ENCODE assay signal across 13 cellular contexts in the genomic region with DNA sequence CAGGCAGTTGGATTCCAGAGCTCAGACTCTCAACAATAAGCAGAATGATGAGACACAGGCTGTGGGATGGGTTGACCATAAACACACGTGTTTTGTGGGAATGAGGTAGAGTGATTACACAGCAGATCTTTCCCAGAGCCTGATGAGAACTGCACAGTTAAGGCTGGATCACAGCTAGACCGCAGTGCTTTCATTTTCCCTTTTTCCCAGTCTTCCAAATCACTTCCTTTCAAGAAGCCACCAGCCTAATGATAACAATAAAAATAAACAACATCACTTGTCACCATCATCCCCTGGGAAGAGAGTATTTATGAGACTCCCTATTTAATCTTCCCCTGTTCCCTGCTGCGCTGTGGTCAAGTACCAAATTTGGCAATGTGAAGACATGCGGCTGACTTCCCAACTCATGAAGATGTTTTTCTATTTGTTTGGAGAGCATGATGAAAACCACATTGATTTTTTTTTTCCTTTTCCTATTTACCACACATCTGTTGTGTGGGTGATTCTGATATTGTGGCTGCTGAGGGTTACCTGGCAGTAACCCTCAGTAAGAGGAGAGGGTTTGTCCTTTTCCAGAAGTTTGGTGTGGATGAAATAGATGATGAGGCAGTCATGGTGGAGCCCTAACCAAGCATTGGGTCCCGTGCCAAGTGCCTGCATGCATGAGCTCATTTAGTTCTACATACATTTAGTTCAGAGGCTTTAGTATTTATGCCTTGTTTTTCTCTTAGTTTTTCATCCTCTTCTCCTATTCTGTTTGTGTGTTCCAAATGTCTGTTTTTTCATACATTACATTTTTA.
DNase-seq lines count a peak whose midpoint lies in the region; ATAC-seq and TF ChIP-seq lines count a peak whose summit lies in the region.
"Had no signal": no experiment of that assay in that cellular context is flagged by ENCODE, and none has a peak within 500 bp of the region (broad histone marks: within the 10 kb centered on the region; RNA-seq: fewer than 3 reads in every experiment).

No MANE protein-coding gene starts in this region.

- peaks cover 6% of the 10 kb centered on the region for H3K27me3 Mint-ChIP-seq in T-helper 2 cell treated with Interferon-gamma antibody and Interleukin-4, amounts not matched to agents 5 μg/mL and 100 μg/mL, for 36 hours (ENCODE audit: low read depth)
- H3K27me3 Mint-ChIP-seq in naive thymus-derived CD8-positive, alpha-beta T cell: peaks cover 0 to 1% (median 0%) of the 10 kb centered on the region in 5 donors
- H3K27me3 Mint-ChIP-seq: natural killer cell treated with Interleukin-12 subunit alpha and Interleukin-12 subunit beta and Interleukin-15 and Interleukin-18, amount 100 ng/mL, for 72 hours had no signal

- no peaks in the 10 kb centered on the region for H3K9me3 Mint-ChIP-seq in T-helper 2 cell treated with Interferon-gamma antibody and Interleukin-4, amounts not matched to agents 5 μg/mL and 100 μg/mL, for 36 hours
- H3K9me3 Mint-ChIP-seq in naive thymus-derived CD8-positive, alpha-beta T cell: peaks cover 0 to 1% (median 0%) of the 10 kb centered on the region in 9 donors
- H3K9me3 Mint-ChIP-seq: natural killer cell treated with Interleukin-12 subunit alpha and Interleukin-12 subunit beta and Interleukin-15 and Interleukin-18, amount 100 ng/mL, for 72 hours had no signal

- TF ChIP-seq CTCF in HFF-Myc (IDR thresholded peaks at IDR 0.05; ENCODE audit: low read depth, low read length, missing control alignments) (no peak), choroid plexus epithelial cell (conservative IDR thresholded peaks at IDR 0.05; ENCODE audit: low read depth, low read length) (no peak)

- H3K27ac Mint-ChIP-seq in T-helper 2 cell treated with Interferon-gamma antibody and Interleukin-4, amounts not matched to agents 5 μg/mL and 100 μg/mL, for 36 hours: no peak overlapping the region
- no peak overlapping the region for H3K27ac Mint-ChIP-seq in naive thymus-derived CD8-positive, alpha-beta T cell
- H3K27ac Mint-ChIP-seq: activated CD8-positive, alpha-beta T cell treated with anti-CD3 and anti-CD28 coated beads, Interleukin-2, amount 10 ng/mL, durations not matched to agents 7 days and 5 days; natural killer cell treated with Interleukin-12 subunit alpha and Interleukin-12 subunit beta and Interleukin-15 and Interleukin-18, amount 100 ng/mL, for 72 hours had no signal

- H2AFZ ChIP-seq in ACC112 (ENCODE audit: low read length, unreplicated experiment): peak overlapping the region; percentile 48

- H3K36me3 Mint-ChIP-seq in T-helper 2 cell treated with Interferon-gamma antibody and Interleukin-4, amounts not matched to agents 5 μg/mL and 100 μg/mL, for 36 hours (ENCODE audit: low read depth): no peaks in the 10 kb centered on the region
- H3K36me3 Mint-ChIP-seq in naive thymus-derived CD8-positive, alpha-beta T cell: no peaks in the 10 kb centered on the region
- H3K36me3 Mint-ChIP-seq: natural killer cell treated with Interleukin-12 subunit alpha and Interleukin-12 subunit beta and Interleukin-15 and Interleukin-18, amount 100 ng/mL, for 72 hours had no signal

- peak; percentile 90 for DNase-seq in HFF-Myc (ENCODE audit: extremely low read depth, low read depth)
- peak; percentile 94 for DNase-seq in choroid plexus epithelial cell (ENCODE audit: low read depth)
- peak; percentile 97 for DNase-seq in myocyte (ENCODE audit: low read depth)
- no peak for DNase-seq in T-helper 2 cell treated with Interferon-gamma antibody and Interleukin-4, amounts not matched to agents 5 μg/mL and 100 μg/mL, for 36 hours (ENCODE audit: low spot score)
- DNase-seq in HuH-7.5 (ENCODE audit: low spot score): no peak
- no peak for DNase-seq in naive thymus-derived CD8-positive, alpha-beta T cell
- DNase-seq: ACHN; activated CD8-positive, alpha-beta T cell treated with anti-CD3 and anti-CD28 coated beads, Interleukin-2, amount 10 ng/mL, durations not matched to agents 7 days and 5 days; activated gamma-delta T cell treated with Interleukin-2 at 50 U/mL for 16 hours; Kasumi-1 had no signal

- POLR2A ChIA-PET in naive thymus-derived CD8-positive, alpha-beta T cell (lab: Charles Lee): no interaction called here

- no peak for ATAC-seq in HG02970 (IDR thresholded peaks at IDR 0.05; ENCODE audit: low FRiP score, unreplicated experiment)
- ATAC-seq in naive thymus-derived CD8-positive, alpha-beta T cell: no peak
- ATAC-seq: activated CD8-positive, alpha-beta T cell treated with anti-CD3 and anti-CD28 coated beads, Interleukin-2, amount 10 ng/mL, durations not matched to agents 7 days and 5 days; natural killer cell treated with Interleukin-12 subunit alpha and Interleukin-12 subunit beta and Interleukin-15 and Interleukin-18, amount 100 ng/mL, for 72 hours had no signal

- no peak overlapping the region for H3K4me3 Mint-ChIP-seq in T-helper 2 cell treated with Interferon-gamma antibody and Interleukin-4, amounts not matched to agents 5 μg/mL and 100 μg/mL, for 36 hours
- no peak overlapping the region for H3K4me3 Mint-ChIP-seq in naive thymus-derived CD8-positive, alpha-beta T cell
- H3K4me3 Mint-ChIP-seq: activated CD8-positive, alpha-beta T cell treated with anti-CD3 and anti-CD28 coated beads, Interleukin-2, amount 10 ng/mL, durations not matched to agents 7 days and 5 days; natural killer cell treated with Interleukin-12 subunit alpha and Interleukin-12 subunit beta and Interleukin-15 and Interleukin-18, amount 100 ng/mL, for 72 hours had no signal

- no peaks in the 10 kb centered on the region for H3K36me3 ChIP-seq in ACC112 (ENCODE audit: insufficient read depth, low read length)

- H3K27me3 ChIP-seq in ACC112 (ENCODE audit: insufficient read depth, low read length): no peaks in the 10 kb centered on the region

- H3K79me2 ChIP-seq in ACC112 (ENCODE audit: control insufficient read depth, insufficient read depth, low read length, unreplicated experiment): no peaks in the 10 kb centered on the region

- H3K27ac ChIP-seq in ACC112 (ENCODE audit: low read depth, low read length): 0 out of 2 replicates have a peak overlapping the region, but pooled peaks have one; percentile 8

- H3K4me3 ChIP-seq in ACC112 (ENCODE audit: low read depth, low read length): peak overlapping the region; percentile 53
- peak overlapping the region; percentile 4; the same call in 1 of the 2 replicates for H3K4me3 ChIP-seq in HFF-Myc (replicated peaks; ENCODE audit: low read depth, low read length)
- H3K4me3 ChIP-seq in choroid plexus epithelial cell (ENCODE audit: low read depth, low read length): peak overlapping the region; percentile 22

- H3K4me1 ChIP-seq in ACC112 (ENCODE audit: control insufficient read depth, insufficient read depth, low read length, unreplicated experiment): peaks cover 7% of the 10 kb centered on the region

- peaks cover 22% of the 10 kb centered on the region for H3K4me1 Mint-ChIP-seq in T-helper 2 cell treated with Interferon-gamma antibody and Interleukin-4, amounts not matched to agents 5 μg/mL and 100 μg/mL, for 36 hours (ENCODE audit: low read depth)
- peaks cover 5 to 30% (median 13%) of the 10 kb centered on the region in 4 donors for H3K4me1 Mint-ChIP-seq in naive thymus-derived CD8-positive, alpha-beta T cell

Comparison
In these comparisons a context has a peak if more than half of its experiments do, and no peak if none do; other contexts are left out.
1. DNase-seq: peak in HFF-Myc (single experiment), choroid plexus epithelial cell (single experiment) and myocyte (single experiment); none in T-helper 2 cell treated with Interferon-gamma antibody and Interleukin-4, amounts not matched to agents 5 μg/mL and 100 μg/mL, for 36 hours (single experiment), HuH-7.5 (single experiment) and naive thymus-derived CD8-positive, alpha-beta T cell (0 of 10).
2. Peak in every context shown above with its lines, with median percentiles within 50 percentile points of each other: H3K4me3 ChIP-seq.